ENCODE assay signal across 27 cellular contexts in the genomic region with DNA sequence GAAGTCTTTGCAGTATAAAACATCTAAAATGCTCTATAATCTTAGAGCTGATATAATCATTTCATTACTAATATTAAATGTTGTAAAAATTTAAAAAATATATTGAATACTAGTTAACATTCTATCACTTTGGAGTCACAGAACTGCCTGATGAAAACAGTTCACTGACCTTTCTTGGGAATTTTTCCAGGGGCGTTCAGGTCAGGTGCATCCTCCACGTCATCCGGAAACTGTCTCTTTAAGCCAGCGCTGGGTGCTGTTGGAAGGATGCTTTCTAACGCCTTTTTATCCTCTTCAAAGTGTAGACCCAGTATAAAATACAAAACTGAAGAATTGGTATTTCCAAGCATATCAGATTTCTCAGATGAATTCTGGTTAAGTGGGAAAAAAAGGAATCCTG.
"Had no signal": no experiment of that assay in that cellular context is flagged by ENCODE, and none has a peak within 500 bp of the region (broad histone marks: within the 10 kb centered on the region; RNA-seq: fewer than 3 reads in every experiment).

No MANE protein-coding gene starts in this region.

- DNase-seq: stimulated activated CD4-positive, alpha-beta T cell treated with anti-CD3 and anti-CD28 coated beads, Interleukin-2, amount 100 ng/mL, for 48 hours; stimulated activated CD4-positive, alpha-beta T cell treated with anti-CD3 and anti-CD28 coated beads, Interleukin-4, amount 100 ng/mL, for 1 hour; stimulated activated CD4-positive, alpha-beta T cell treated with anti-CD3 and anti-CD28 coated beads, Interleukin-4, amount 100 ng/mL, for 24 hours; stimulated activated CD4-positive, alpha-beta T cell treated with anti-CD3 and anti-CD28 coated beads, Interleukin-4, amount 100 ng/mL, for 4 hours; stimulated activated CD8-positive, alpha-beta memory T cell treated with anti-CD3 and anti-CD28 coated beads, Interleukin-4, amount 100 ng/mL, for 48 hours; stimulated activated naive B cell treated with anti-CD40 and anti-IgM and Interleukin-4, amounts not matched to agents 10 μg/mL and 1 μg/mL and 100 μg/mL, for 72 hours; stimulated activated naive CD4-positive, alpha-beta T cell; stimulated activated naive CD4-positive, alpha-beta T cell treated with Interleukin-2 at 50 U/mL for 16 hours; stimulated activated naive CD8-positive, alpha-beta T cell treated with anti-CD3 and anti-CD28 coated beads, Interleukin-15, amount 100 ng/mL, for 72 hours; stimulated activated naive CD8-positive, alpha-beta T cell treated with anti-CD3 and anti-CD28 coated beads, Interleukin-15, Interleukin-2, amounts not matched to agents 100 U/mL and 50 U/mL, for 24 hours; stomach; substantia nigra; testis; thyroid gland; tibial artery; transverse colon; trophoblast cell; upper lobe of left lung; upper lobe of right lung; uterus had no signal

- H3K9me3 ChIP-seq: stomach, suprapubic skin, testis, thoracic aorta, thyroid gland, upper lobe of right lung, uterus, vagina had no signal

- H3K27ac ChIP-seq: stomach, suprapubic skin, testis, thoracic aorta, thyroid gland, tibial artery, tibial nerve, transverse colon, upper lobe of left lung, upper lobe of right lung, vagina had no signal

- H3K36me3 ChIP-seq: suprapubic skin, tibial nerve, transverse colon, upper lobe of right lung, uterus had no signal

- H3K27me3 ChIP-seq: stomach, testis, thyroid gland, tibial artery, tibial nerve, transverse colon, upper lobe of left lung, uterus, vagina had no signal

- FAIRE-seq: urothelium cell line had no signal

- H3K4me1 ChIP-seq: stomach, suprapubic skin, testis, thyroid gland, tibial artery, tibial nerve, transverse colon, upper lobe of left lung, upper lobe of right lung, uterus, vagina had no signal

- H3K4me3 ChIP-seq: stomach, suprapubic skin, testis, thoracic aorta, thyroid gland, tibial artery, tibial nerve, transverse colon, upper lobe of left lung, upper lobe of right lung, uterus, vagina had no signal

- ATAC-seq: stimulated activated effector memory CD8-positive, alpha-beta T cell treated with anti-CD3 and anti-CD28 coated beads, Interleukin-12 subunit alpha, Interleukin-12 subunit beta, amount 100 ng/mL, for 72 hours; stimulated activated memory B cell treated with anti-CD40 and anti-IgM and Interleukin-4, amounts not matched to agents 10 μg/mL and 1 μg/mL and 100 μg/mL, for 72 hours; stimulated activated naive B cell treated with anti-CD40 and anti-IgM and Interleukin-4, amounts not matched to agents 10 μg/mL and 1 μg/mL and 100 μg/mL, for 72 hours; stimulated activated naive CD8-positive, alpha-beta T cell treated with anti-CD3 and anti-CD28 coated beads, Interleukin-15, amount 100 ng/mL, for 72 hours; stimulated activated naive CD8-positive, alpha-beta T cell treated with anti-CD3 and anti-CD28 coated beads, Interleukin-15, Interleukin-2, amounts not matched to agents 100 U/mL and 50 U/mL, for 24 hours; upper lobe of right lung had no signal
